Comparison of ENCODE assay signal across 8 cellular contexts in the genomic region with DNA sequence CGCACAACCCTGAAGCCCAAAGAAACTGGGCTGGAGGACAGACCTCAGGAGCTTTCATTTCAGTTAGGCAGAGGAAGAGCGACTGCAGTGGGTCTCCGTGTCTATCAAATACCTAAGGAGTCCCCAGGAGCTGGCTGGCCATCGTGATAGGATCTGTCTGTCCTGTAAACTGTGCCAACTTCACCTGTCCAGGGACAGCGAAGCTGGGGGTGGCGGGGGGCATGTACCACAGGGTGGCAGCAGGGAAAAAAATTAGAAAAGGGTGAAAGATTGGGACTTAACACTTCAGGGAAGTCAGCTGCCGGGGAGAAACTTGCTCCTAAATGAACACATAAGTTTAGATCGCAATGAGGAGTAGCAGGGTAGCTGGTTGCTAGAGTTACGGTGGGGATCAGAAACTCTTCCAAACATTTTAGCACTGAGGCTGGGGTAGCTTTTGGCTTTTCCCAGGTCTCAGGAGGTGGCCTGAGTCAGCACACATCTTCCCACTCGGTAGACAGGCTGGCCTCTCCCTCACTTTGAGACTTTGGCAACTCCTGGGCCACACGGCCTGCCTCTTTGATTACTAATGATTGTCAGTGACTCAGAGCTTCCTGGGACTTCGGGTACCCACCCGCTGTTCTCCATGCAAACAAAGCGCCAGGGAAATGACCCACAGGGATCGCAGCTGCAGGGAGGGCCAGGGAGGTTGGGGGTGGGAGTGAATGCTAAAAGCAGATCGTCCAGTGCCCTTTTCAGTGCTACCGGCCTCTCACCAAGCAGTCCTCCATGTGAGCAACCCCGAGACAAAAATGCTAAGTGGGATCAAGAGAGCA. TPM values are rescaled to one million over a fixed set of nuclear protein-coding genes. Genes with fewer than 3 reads are reported as not detected.
A peak's percentile ranks its signal among the peaks of the same experiment; 100 is the strongest.
DNase-seq lines count a peak whose midpoint lies in the region; ATAC-seq, FAIRE-seq and TF ChIP-seq lines count a peak whose summit lies in the region.

No MANE protein-coding gene starts in this region.

- no peaks in the 10 kb centered on the region for H3K27me3 ChIP-seq in GM12878 (replicated peaks in 1 of 2; ENCODE audit: control insufficient read depth in 2 of 2, insufficient read depth in 2 of 2, low read length in 1 of 2)
- H3K27me3 ChIP-seq in gastrocnemius medialis = no peaks in the 10 kb centered on the region

- DNase-seq in activated CD8-positive, alpha-beta memory T cell treated with anti-CD3 and anti-CD28 coated beads, Interleukin-2, amount 50 U/mL, for 24 hours (ENCODE audit: extremely low read depth) = peak; percentile 18
- DNase-seq in activated CD8-positive, alpha-beta memory T cell treated with anti-CD3 and anti-CD28 coated beads, Interleukin-2, amount 50 U/mL, for 4 hours = no peak
- DNase-seq in OCI-LY7 (ENCODE audit: low spot score) (no peak), GM12878 (ENCODE audit: low read depth, low spot score) (no peak), gastrocnemius medialis (peak; percentile 79 to 82), G401 (ENCODE audit: low spot score) (no peak)

- H3K9me3 ChIP-seq in OCI-LY7 (ENCODE audit: low read length) (no peaks in the 10 kb centered on the region), GM12878 (replicated peaks; ENCODE audit: control insufficient read depth, insufficient read depth, low read length) (no peaks in the 10 kb centered on the region; the same call in 2 of the 3 replicates), iPS-18c (ENCODE audit: control insufficient read depth, insufficient read depth, low read length) (no peaks in the 10 kb centered on the region), gastrocnemius medialis (no peaks in the 10 kb centered on the region)

- TF ChIP-seq CTCF in OCI-LY7 (conservative IDR thresholded peaks at IDR 0.05; ENCODE audit: low read length) (no peak), GM12878 (IDR thresholded peaks at IDR 0.05 in 2 of 3, conservative IDR thresholded peaks at IDR 0.05 in 1 of 3; ENCODE audit: control insufficient read depth in 2 of 3, extremely low read depth in 1 of 3, insufficient read depth in 1 of 3, low read depth in 3 of 3, low read length in 3 of 3) (no peak), gastrocnemius medialis (IDR thresholded peaks at IDR 0.05 in 4 of 5, conservative IDR thresholded peaks at IDR 0.05 in 1 of 5) (no peak)

- H4K20me1 ChIP-seq in OCI-LY7 (ENCODE audit: insufficient read depth, low read length) = no peaks in the 10 kb centered on the region
- H4K20me1 ChIP-seq in GM12878 (ENCODE audit: control insufficient read depth, insufficient read depth) = no peaks in the 10 kb centered on the region

- TF ChIP-seq POLR2A in GM12878 (IDR thresholded peaks at IDR 0.05; ENCODE audit: low read depth, low read length) (no peak), gastrocnemius medialis (IDR thresholded peaks at IDR 0.05) (peak; percentile 45 to 60)

- in situ Hi-C loops in GM12878 (cut with MboI) (no loop called here), gastrocnemius medialis (cut with MboI; ENCODE audit: low sequenced_read_pairs in 4 of 4) (no loop called here), G401 (cut with HindIII; ENCODE audit: low sequenced_read_pairs) (no loop called here)

- peaks cover 35% of the 10 kb centered on the region for H3K4me1 ChIP-seq in OCI-LY7 (ENCODE audit: insufficient read depth, low read length, poor library complexity, severe bottlenecking)
- peaks cover 22% of the 10 kb centered on the region for H3K4me1 ChIP-seq in GM12878 (ENCODE audit: control insufficient read depth, insufficient read depth, low read length)
- H3K4me1 ChIP-seq in gastrocnemius medialis = peaks cover 31 to 32% of the 10 kb centered on the region in 2 donors

- no peak for ATAC-seq in GM12878
- ATAC-seq in gastrocnemius medialis = peak; percentile 23 to 62
- ATAC-seq in GM21737 (IDR thresholded peaks at IDR 0.05; ENCODE audit: unreplicated experiment) = no peak

- no peak for TF ChIP-seq RAD21 in GM12878 (IDR thresholded peaks at IDR 0.05; ENCODE audit: insufficient read depth, low read depth, low read length)

- H3K9ac ChIP-seq in GM12878 (ENCODE audit: control insufficient read depth, insufficient read depth, low read length) = peak overlapping the region; percentile 87

- H3K27ac ChIP-seq in OCI-LY7 (ENCODE audit: low read depth, low read length, poor library complexity, severe bottlenecking) (peak overlapping the region; percentile 75), GM12878 (ENCODE audit: control insufficient read depth, insufficient read depth) (peak overlapping the region; percentile 91), gastrocnemius medialis (peak overlapping the region; percentile 92 to 100 (median 99))

- POLR2A ChIA-PET in OCI-LY7 (lab: Charles Lee) (interaction anchor here (0.6 to 5.5 kb wide), 5 partner anchors 10 to 368 kb away, joined by 3 to 48 read pairs (median 4); no protein-coding TSS in a partner anchor), GM12878 (lab: Charles Lee) (interaction anchor here (0.6 to 6.4 kb wide), 18 partner anchors 8 to 312 kb away, joined by 3 to 60 read pairs (median 4); a partner anchor contains a TSS)

- H3K4me2 ChIP-seq in OCI-LY7 (ENCODE audit: low read length) = peak overlapping the region; percentile 87
- peak overlapping the region; percentile 83 for H3K4me2 ChIP-seq in GM12878 (ENCODE audit: control insufficient read depth, insufficient read depth)

- H3K79me2 ChIP-seq in OCI-LY7 (ENCODE audit: insufficient read depth, low read depth, low read length) (peaks cover 45% of the 10 kb centered on the region; the same call in 1 of the 2 replicates), GM12878 (ENCODE audit: control insufficient read depth, insufficient read depth, low read length) (peaks cover 45% of the 10 kb centered on the region)

- TF ChIP-seq EP300 in GM12878 (IDR thresholded peaks at IDR 0.05; ENCODE audit: borderline replicate concordance in 1 of 2, control insufficient read depth in 1 of 2, low read depth in 2 of 2, low read length in 2 of 2) = no peak

- intact Hi-C loops in OCI-LY7 (cut with micrococcal nuclease; ENCODE audit: unreplicated experiment) = loop anchor here (1.0 to 10.0 kb wide), 4 partner anchors 31 to 1158 kb away; a partner anchor contains a TSS
- intact Hi-C loops in GM12878 (cut with micrococcal nuclease; ENCODE audit: unreplicated experiment) = no loop called here
- intact Hi-C loops in gastrocnemius medialis (cut with DNase I; ENCODE audit: low total_unique reads) = loop anchor here (5.0 to 10.0 kb wide), 3 partner anchors 272 to 1520 kb away; a partner anchor contains a TSS

- no peaks in the 10 kb centered on the region for H3K9me2 ChIP-seq in OCI-LY7 (ENCODE audit: insufficient read depth, low read length)

- SMC1A ChIA-PET in GM12878 (lab: Charles Lee; ENCODE audit: uncharacterized antibody, unreplicated experiment) = interaction anchor here (0.8 to 6.0 kb wide), 16 partner anchors 10 to 135 kb away, joined by 3 to 69 read pairs (median 4); a partner anchor contains a TSS

- H2AFZ ChIP-seq in OCI-LY7 (ENCODE audit: low read length) = peak overlapping the region; percentile 67
- no peak overlapping the region for H2AFZ ChIP-seq in GM12878 (ENCODE audit: control insufficient read depth, low read depth, low read length)

- no TSS peak for BruUV-seq in OCI-LY7 (replicated peaks; lab: Mats Ljungman, UMichigan)
- BruUV-seq in GM12878 (replicated peaks; lab: Mats Ljungman, UMichigan) = no TSS peak

- RAD21 ChIA-PET in GM12878 (lab: Charles Lee; ENCODE audit: unreplicated experiment) = interaction anchor here (1.1 to 7.3 kb wide), 8 partner anchors 8 to 134 kb away, joined by 3 to 137 read pairs (median 13); a partner anchor contains a TSS

- WGBS in GM12878 (ENCODE audit: insufficient coverage, insufficient replicate concordance, low lambda C conversion rate, missing lambda C conversion rate) = 46% methylated on average over 18 of the region's 18 CpGs

- H3K4me3 ChIP-seq in OCI-LY7 (ENCODE audit: low read depth, low read length, poor library complexity, severe bottlenecking) (peak overlapping the region; percentile 93), GM12878 (peak overlapping the region; percentile 86), iPS-18c (ENCODE audit: insufficient read depth, low read depth, low read length) (peak overlapping the region; percentile 90), gastrocnemius medialis (peak overlapping the region; percentile 60 to 96 (median 78))

- CTCF ChIA-PET in OCI-LY7 (lab: Charles Lee; ENCODE audit: unreplicated experiment) = no interaction called here
- CTCF ChIA-PET in GM12878 (lab: Yijun Ruan, JAX) = interaction anchor here (0.7 to 7.5 kb wide), 11 partner anchors 10 to 184 kb away, joined by 3 to 172 read pairs (median 7); a partner anchor contains a TSS

- no peak for FAIRE-seq in GM12878 (lab: Jason Lieb, UNC)

- H3K36me3 ChIP-seq in OCI-LY7 (ENCODE audit: insufficient read depth, low read length) (peaks cover 40% of the 10 kb centered on the region), GM12878 (ENCODE audit: control insufficient read depth in 2 of 2, insufficient read depth in 2 of 2, low read length in 1 of 2) (peaks cover 0 to 17% of the 10 kb centered on the region in 2 experiments; a peak in 2 of 4 replicates), gastrocnemius medialis (peaks cover 0 to 20% of the 10 kb centered on the region in 2 donors)

RNA-seq across cellular contexts. Expression of a gene that starts 2.9 kb away (rescaled TPM):
- total RNA-seq in OCI-LY7 (2014; rRNA removed; shearing (Covaris generic)) = 70.5 and 81.9 TPM in 2 replicates
- total RNA-seq in OCI-LY7 (2022) = 63.6 and 83.2 TPM in 2 replicates
- 28.0 and 30.4 TPM in 2 replicates for total RNA-seq in GM12878 (2013; cell fraction: nucleolus; rRNA removed)
- total RNA-seq in GM12878 (2014; rRNA removed) = 68.0 and 85.5 TPM in 2 replicates
- total RNA-seq in GM12878 (2014; rRNA removed; fragmentation: Illumina TruSeq; extraction: Trizol) = 42.5 and 44.8 TPM in 2 replicates
- 54.9 and 59.0 TPM in 2 replicates for total RNA-seq in GM12878 (2021)
- polyA plus RNA-seq in GM12878 (2011; ENCODE audit: low read depth) = 23.2 TPM
- polyA plus RNA-seq in GM12878 (2011; rRNA removed) = 34.9 and 64.6 TPM in 2 replicates
- polyA plus RNA-seq in GM12878 (2011; cell fraction: cytosol; rRNA removed) = 112 and 150 TPM in 2 replicates
- polyA plus RNA-seq in GM12878 (2011; cell fraction: nucleus; rRNA removed) = 82.2 and 105 TPM in 2 replicates
- 54.1 and 72.4 TPM in 2 replicates for polyA plus RNA-seq in GM12878 (2012)
- polyA plus RNA-seq in GM12878 (2014; fragmentation: Illumina TruSeq; extraction: Trizol) = 23.1 and 30.2 TPM in 2 replicates
- polyA plus RNA-seq in GM12878 (2014; fragmentation: Nextera tagmentation; extraction: Ambion mirVana) = 10 to 100 TPM; 20.5 to 46.6 TPM
- 65.8 and 70.7 TPM in 2 replicates for polyA plus RNA-seq in GM12878 (2014; rRNA removed)
- polyA plus RNA-seq in GM12878 (2016; fragmentation: Nextera tagmentation; extraction: Ambion mirVana) = 100 to 1,000 TPM; 118 to 133 TPM
- 33.0 and 68.3 TPM in 2 replicates for polyA minus RNA-seq in GM12878 (2011; rRNA and poly(A)+ RNA removed)
- 17.1 and 25.4 TPM in 2 replicates for polyA minus RNA-seq in GM12878 (2011; cell fraction: cytosol; rRNA and poly(A)+ RNA removed)
- polyA minus RNA-seq in GM12878 (2011; cell fraction: nucleus; rRNA and poly(A)+ RNA removed) = 39.0 and 44.7 TPM in 2 replicates
- 10 to 100 TPM; 15.9 to 57.7 (median 44.5) TPM for total RNA-seq in gastrocnemius medialis
- total RNA-seq in G401 (2014; rRNA removed; shearing (Covaris generic)) = 79.7 and 96.7 TPM in 2 replicates

RNA-seq across cellular contexts. Expression of a gene that starts 25.9 kb away (rescaled TPM):
- 0.22 and 0.31 TPM in 2 replicates for total RNA-seq in OCI-LY7 (2014; rRNA removed; shearing (Covaris generic))
- total RNA-seq in OCI-LY7 (2022) = 0.11 and 0.18 TPM in 2 replicates
- 2.1 and 3.9 TPM in 2 replicates for total RNA-seq in GM12878 (2013; cell fraction: nucleolus; rRNA removed)
- 0.28 and 0.76 TPM in 2 replicates for total RNA-seq in GM12878 (2014; rRNA removed)
- 0.28 and 0.45 TPM in 2 replicates for total RNA-seq in GM12878 (2014; rRNA removed; fragmentation: Illumina TruSeq; extraction: Trizol)
- 0.51 and 1.0 TPM in 2 replicates for total RNA-seq in GM12878 (2021)
- polyA plus RNA-seq in GM12878 (2011; ENCODE audit: low read depth) = 0.91 TPM
- 0.75 and 0.99 TPM in 2 replicates for polyA plus RNA-seq in GM12878 (2011; rRNA removed)
- 0.99 and 1.4 TPM in 2 replicates for polyA plus RNA-seq in GM12878 (2011; cell fraction: cytosol; rRNA removed)
- polyA plus RNA-seq in GM12878 (2011; cell fraction: nucleus; rRNA removed) = 1.9 and 3.3 TPM in 2 replicates
- polyA plus RNA-seq in GM12878 (2012) = 0.68 and 1.2 TPM in 2 replicates
- 0.31 TPM in 1 of 2 replicates, not detected in the other for polyA plus RNA-seq in GM12878 (2014; fragmentation: Illumina TruSeq; extraction: Trizol)
- polyA plus RNA-seq in GM12878 (2014; fragmentation: Nextera tagmentation; extraction: Ambion mirVana) = under 1 TPM; 0.08 to 0.11 TPM
- polyA plus RNA-seq in GM12878 (2014; rRNA removed) = 0.51 and 0.77 TPM in 2 replicates
- polyA plus RNA-seq in GM12878 (2016; fragmentation: Nextera tagmentation; extraction: Ambion mirVana) = 1 to 10 TPM; 2.0 to 4.0 TPM
- 2.5 and 2.8 TPM in 2 replicates for polyA minus RNA-seq in GM12878 (2011; rRNA and poly(A)+ RNA removed)
- 0.52 and 0.67 TPM in 2 replicates for polyA minus RNA-seq in GM12878 (2011; cell fraction: cytosol; rRNA and poly(A)+ RNA removed)
- polyA minus RNA-seq in GM12878 (2011; cell fraction: nucleus; rRNA and poly(A)+ RNA removed) = 2.8 and 2.9 TPM in 2 replicates
- total RNA-seq in gastrocnemius medialis = 1 to 10 TPM; 3.0 to 5.1 (median 4.2) TPM
- total RNA-seq in G401 (2014; rRNA removed; shearing (Covaris generic)) = 13.1 and 15.8 TPM in 2 replicates

RNA-seq across cellular contexts. Expression of a gene that starts 35.5 kb away (rescaled TPM):
- total RNA-seq in OCI-LY7 (2014; rRNA removed; shearing (Covaris generic)) = 6.9 and 8.0 TPM in 2 replicates
- total RNA-seq in OCI-LY7 (2022) (12.3 and 13.8 TPM in 2 replicates), GM12878 (2014; rRNA removed) (3.7 and 6.6 TPM in 2 replicates), GM12878 (2014; rRNA removed; fragmentation: Illumina TruSeq; extraction: Trizol) (2.1 and 3.0 TPM in 2 replicates), GM12878 (2021) (6.9 and 7.6 TPM in 2 replicates), gastrocnemius medialis (10 to 100 TPM in 1 of 4 donors, 1 to 10 TPM in 3; 4.7 to 11.2 (median 8.1) TPM)
- total RNA-seq in GM12878 (2013; cell fraction: nucleolus; rRNA removed) = 24.3 and 27.1 TPM in 2 replicates
- polyA plus RNA-seq in GM12878 (2011; ENCODE audit: low read depth) = 2.0 TPM
- polyA plus RNA-seq in GM12878 (2011; rRNA removed) (2.9 and 3.6 TPM in 2 replicates), GM12878 (2014; fragmentation: Illumina TruSeq; extraction: Trizol) (0.43 and 1.5 TPM in 2 replicates), GM12878 (2014; fragmentation: Nextera tagmentation; extraction: Ambion mirVana) (under 1 TPM in 1 of 2 experiments, not detected in 1; 0.31 TPM), GM12878 (2014; rRNA removed) (3.4 and 4.7 TPM in 2 replicates), GM12878 (2016; fragmentation: Nextera tagmentation; extraction: Ambion mirVana) (under 1 TPM; 0.32 to 0.76 TPM)
- 4.0 and 5.1 TPM in 2 replicates for polyA plus RNA-seq in GM12878 (2011; cell fraction: cytosol; rRNA removed)
- polyA plus RNA-seq in GM12878 (2011; cell fraction: nucleus; rRNA removed) = 27.9 and 30.7 TPM in 2 replicates
- polyA plus RNA-seq in GM12878 (2012) = 4.7 and 6.3 TPM in 2 replicates
- 2.8 and 4.9 TPM in 2 replicates for polyA minus RNA-seq in GM12878 (2011; rRNA and poly(A)+ RNA removed)
- polyA minus RNA-seq in GM12878 (2011; cell fraction: cytosol; rRNA and poly(A)+ RNA removed) = 1.6 and 1.9 TPM in 2 replicates
- 3.4 and 6.5 TPM in 2 replicates for polyA minus RNA-seq in GM12878 (2011; cell fraction: nucleus; rRNA and poly(A)+ RNA removed)
- total RNA-seq in G401 (2014; rRNA removed; shearing (Covaris generic)) = 20.5 and 23.2 TPM in 2 replicates

RNA-seq across cellular contexts. Expression of a gene that starts 49.1 kb away (rescaled TPM):
- not detected in 2 replicates for total RNA-seq in OCI-LY7 (2014; rRNA removed; shearing (Covaris generic))
- total RNA-seq in OCI-LY7 (2022) (not detected in 2 replicates), GM12878 (2014; rRNA removed) (not detected in 2 replicates), GM12878 (2014; rRNA removed; fragmentation: Illumina TruSeq; extraction: Trizol) (not detected in 2 replicates), GM12878 (2021) (not detected in 2 replicates), gastrocnemius medialis (not detected)
- not detected in 2 replicates for total RNA-seq in GM12878 (2013; cell fraction: nucleolus; rRNA removed)
- polyA plus RNA-seq in GM12878 (2011; ENCODE audit: low read depth) = not detected
- polyA plus RNA-seq in GM12878 (2011; rRNA removed) (not detected in 2 replicates), GM12878 (2014; fragmentation: Illumina TruSeq; extraction: Trizol) (not detected in 2 replicates), GM12878 (2014; fragmentation: Nextera tagmentation; extraction: Ambion mirVana) (under 1 TPM in 1 of 2 experiments, not detected in 1; 0.03 TPM), GM12878 (2014; rRNA removed) (not detected in 2 replicates), GM12878 (2016; fragmentation: Nextera tagmentation; extraction: Ambion mirVana) (not detected)
- not detected in 2 replicates for polyA plus RNA-seq in GM12878 (2011; cell fraction: cytosol; rRNA removed)
- not detected in 2 replicates for polyA plus RNA-seq in GM12878 (2011; cell fraction: nucleus; rRNA removed)
- 0.04 TPM in 1 of 2 replicates, not detected in the other for polyA plus RNA-seq in GM12878 (2012)
- not detected in 2 replicates for polyA minus RNA-seq in GM12878 (2011; rRNA and poly(A)+ RNA removed)
- polyA minus RNA-seq in GM12878 (2011; cell fraction: cytosol; rRNA and poly(A)+ RNA removed) = not detected in 2 replicates
- polyA minus RNA-seq in GM12878 (2011; cell fraction: nucleus; rRNA and poly(A)+ RNA removed) = not detected in 2 replicates
- not detected in 2 replicates for total RNA-seq in G401 (2014; rRNA removed; shearing (Covaris generic))

Comparison
In these comparisons a context has a peak if more than half of its experiments do, and no peak if none do; other contexts are left out.
1. DNase-seq: peak in activated CD8-positive, alpha-beta memory T cell treated with anti-CD3 and anti-CD28 coated beads, Interleukin-2, amount 50 U/mL, for 24 hours (single experiment) and gastrocnemius medialis (2 of 2); none in activated CD8-positive, alpha-beta memory T cell treated with anti-CD3 and anti-CD28 coated beads, Interleukin-2, amount 50 U/mL, for 4 hours (single experiment), OCI-LY7 (single experiment), GM12878 (single experiment) and G401 (single experiment).
2. ATAC-seq: peak in gastrocnemius medialis (2 of 2); none in GM12878 (single experiment) and GM21737 (single experiment).
3. Peak in every context shown above with its lines, with median percentiles within 50 percentile points of each other: H3K27ac ChIP-seq and H3K4me3 ChIP-seq.